Comparison of ENCODE assay signal across 15 cellular contexts in the genomic region with DNA sequence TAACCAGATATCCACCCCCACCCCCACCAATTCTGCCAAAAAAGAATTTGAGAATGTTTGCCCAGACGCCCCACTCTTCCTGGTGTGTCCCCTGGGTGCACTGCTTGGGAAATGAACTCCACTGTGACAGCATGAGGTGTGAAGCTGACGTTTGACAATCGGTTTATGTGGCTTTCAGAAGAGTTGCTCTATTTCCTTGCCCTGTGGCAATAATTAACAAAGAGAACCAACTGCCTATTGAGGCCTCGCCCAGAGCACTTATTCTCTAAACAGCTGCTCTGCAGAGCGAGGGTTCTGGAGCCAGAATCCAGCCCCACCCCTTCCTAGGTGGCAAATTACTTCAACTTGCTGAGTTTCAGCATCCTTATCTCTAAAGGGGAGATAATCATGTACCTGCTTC.
DNase-seq lines count a peak whose midpoint lies in the region; ATAC-seq, FAIRE-seq and TF ChIP-seq lines count a peak whose summit lies in the region.
"Had no signal": no experiment of that assay in that cellular context is flagged by ENCODE, and none has a peak within 500 bp of the region (broad histone marks: within the 10 kb centered on the region; RNA-seq: fewer than 3 reads in every experiment).

No MANE protein-coding gene starts in this region.

- no peaks in the 10 kb centered on the region for H3K36me3 ChIP-seq in small intestine (ENCODE audit: control insufficient read depth in 2 of 2, insufficient read depth in 2 of 2, low read length in 2 of 2)
- H3K36me3 ChIP-seq in effector memory CD4-positive, alpha-beta T cell (ENCODE audit: control insufficient read depth, insufficient read depth, low read length): no peaks in the 10 kb centered on the region
- H3K36me3 ChIP-seq: ovary had no signal

- no peaks in the 10 kb centered on the region for H3K4me1 Mint-ChIP-seq in activated CD4-positive, alpha-beta T cell treated with anti-CD3 and anti-CD28 coated beads, Interleukin-2, amount 10 ng/mL, durations not matched to agents 7 days and 5 days
- H3K4me1 Mint-ChIP-seq in activated CD8-positive, alpha-beta T cell treated with anti-CD3 and anti-CD28 coated beads for 36 hours (ENCODE audit: low read depth): no peaks in the 10 kb centered on the region

- no peaks in the 10 kb centered on the region for H3K9me3 ChIP-seq in small intestine (ENCODE audit: control insufficient read depth, low read depth)
- no peaks in the 10 kb centered on the region for H3K9me3 ChIP-seq in effector memory CD4-positive, alpha-beta T cell (ENCODE audit: control insufficient read depth, low read length)
- H3K9me3 ChIP-seq: ovary had no signal

- peak; percentile 63 for ATAC-seq in HG02759 (IDR thresholded peaks at IDR 0.05; ENCODE audit: unreplicated experiment)
- no peak for ATAC-seq in activated CD8-positive, alpha-beta T cell treated with anti-CD3 and anti-CD28 coated beads for 36 hours

- H3K4me1 ChIP-seq in small intestine (ENCODE audit: control insufficient read depth in 2 of 2, insufficient read depth in 1 of 2, low read depth in 1 of 2, low read length in 1 of 2): peaks cover 0 to 5% of the 10 kb centered on the region in 2 donors
- H3K4me1 ChIP-seq in effector memory CD4-positive, alpha-beta T cell (ENCODE audit: control insufficient read depth, insufficient read depth, low read length, poor library complexity, severe bottlenecking): no peaks in the 10 kb centered on the region

- 5 to 48% (median 25%) methylated on average over 5 of the region's 5 CpGs for WGBS in small intestine, 3 donors

- DNase-seq in NCI-H2081 (lab: John Stamatoyannopoulos, UW): peak; percentile 31 to 66
- no peak for DNase-seq in NCI-H2081 treated with DMSO at 0.1 percent for 48 hours (lab: John Stamatoyannopoulos, UW)
- peak; percentile 42 for DNase-seq in NCI-H146 (lab: John Stamatoyannopoulos, UW)
- DNase-seq in small intestine: peak; percentile 74
- no peak for DNase-seq in activated CD4-positive, alpha-beta T cell treated with anti-CD3 and anti-CD28 coated beads, Interleukin-2, amount 10 ng/mL, durations not matched to agents 7 days and 5 days
- no peak for DNase-seq in activated CD8-positive, alpha-beta T cell treated with anti-CD3 and anti-CD28 coated beads for 36 hours
- DNase-seq in effector memory CD4-positive, alpha-beta T cell: no peak
- DNase-seq: GOT3; NCI-H774; ovary; stimulated activated CD4-positive, alpha-beta T cell treated with anti-CD3 and anti-CD28 coated beads, Interleukin-15, amount 100 ng/mL, for 24 hours had no signal

- H3K36me3 Mint-ChIP-seq in activated CD4-positive, alpha-beta T cell treated with anti-CD3 and anti-CD28 coated beads, Interleukin-2, amount 10 ng/mL, durations not matched to agents 7 days and 5 days (ENCODE audit: low read depth): no peaks in the 10 kb centered on the region
- H3K36me3 Mint-ChIP-seq in activated CD8-positive, alpha-beta T cell treated with anti-CD3 and anti-CD28 coated beads for 36 hours (ENCODE audit: low read depth): no peaks in the 10 kb centered on the region

- H3K27me3 Mint-ChIP-seq in activated CD4-positive, alpha-beta T cell treated with anti-CD3 and anti-CD28 coated beads, Interleukin-2, amount 10 ng/mL, durations not matched to agents 7 days and 5 days: peaks cover 3% of the 10 kb centered on the region
- H3K27me3 Mint-ChIP-seq in activated CD8-positive, alpha-beta T cell treated with anti-CD3 and anti-CD28 coated beads for 36 hours: peaks cover 4% of the 10 kb centered on the region

- FAIRE-seq in small intestine (lab: Jason Lieb, UNC): no peak
- FAIRE-seq: A204.1 had no signal

- no peak overlapping the region for H3K27ac ChIP-seq in small intestine (ENCODE audit: low read depth in 1 of 2, low read length in 1 of 2)
- H3K27ac ChIP-seq in effector memory CD4-positive, alpha-beta T cell (ENCODE audit: insufficient read depth, low read length, poor library complexity, severe bottlenecking): no peak overlapping the region
- H3K27ac ChIP-seq: KMS-11, ovary, VCaP had no signal

- intact Hi-C loops in activated CD8-positive, alpha-beta T cell treated with anti-CD3 and anti-CD28 coated beads for 36 hours (cut with micrococcal nuclease): no loop called here

- H3K4me3 Mint-ChIP-seq in activated CD4-positive, alpha-beta T cell treated with anti-CD3 and anti-CD28 coated beads, Interleukin-2, amount 10 ng/mL, durations not matched to agents 7 days and 5 days: no peak overlapping the region
- no peak overlapping the region for H3K4me3 Mint-ChIP-seq in activated CD8-positive, alpha-beta T cell treated with anti-CD3 and anti-CD28 coated beads for 36 hours

- no peak overlapping the region for H3K27ac Mint-ChIP-seq in activated CD4-positive, alpha-beta T cell treated with anti-CD3 and anti-CD28 coated beads, Interleukin-2, amount 10 ng/mL, durations not matched to agents 7 days and 5 days
- H3K27ac Mint-ChIP-seq in activated CD8-positive, alpha-beta T cell treated with anti-CD3 and anti-CD28 coated beads for 36 hours: no peak overlapping the region

- POLR2A ChIA-PET in activated CD4-positive, alpha-beta T cell treated with anti-CD3 and anti-CD28 coated beads, Interleukin-2, amount 10 ng/mL, durations not matched to agents 7 days and 5 days (lab: Charles Lee): no interaction called here
- POLR2A ChIA-PET in activated CD8-positive, alpha-beta T cell treated with anti-CD3 and anti-CD28 coated beads for 36 hours (lab: Charles Lee): no interaction called here

- H3K27me3 ChIP-seq in small intestine (ENCODE audit: control insufficient read depth in 2 of 2, insufficient read depth in 2 of 2, low read length in 2 of 2): peaks cover 0 to 2% of the 10 kb centered on the region in 2 donors
- H3K27me3 ChIP-seq in effector memory CD4-positive, alpha-beta T cell (replicated peaks; ENCODE audit: control insufficient read depth, insufficient read depth, low read length, poor library complexity, severe bottlenecking): no peaks in the 10 kb centered on the region
- H3K27me3 ChIP-seq: ovary had no signal

- H3K9me3 Mint-ChIP-seq in activated CD4-positive, alpha-beta T cell treated with anti-CD3 and anti-CD28 coated beads, Interleukin-2, amount 10 ng/mL, durations not matched to agents 7 days and 5 days: no peaks in the 10 kb centered on the region
- no peaks in the 10 kb centered on the region for H3K9me3 Mint-ChIP-seq in activated CD8-positive, alpha-beta T cell treated with anti-CD3 and anti-CD28 coated beads for 36 hours

- no peak overlapping the region for H3K4me3 ChIP-seq in small intestine (ENCODE audit: low read depth in 1 of 2, low read length in 2 of 2)
- no peak overlapping the region for H3K4me3 ChIP-seq in effector memory CD4-positive, alpha-beta T cell (ENCODE audit: insufficient read depth, low read depth, low read length, poor library complexity, severe bottlenecking)
- H3K4me3 ChIP-seq: ovary had no signal

- no peak for TF ChIP-seq CTCF in activated CD8-positive, alpha-beta T cell treated with anti-CD3 and anti-CD28 coated beads for 36 hours (IDR thresholded peaks at IDR 0.05)

- CTCF ChIA-PET in activated CD4-positive, alpha-beta T cell treated with anti-CD3 and anti-CD28 coated beads, Interleukin-2, amount 10 ng/mL, durations not matched to agents 7 days and 5 days (lab: Charles Lee): no interaction called here
- CTCF ChIA-PET in activated CD8-positive, alpha-beta T cell treated with anti-CD3 and anti-CD28 coated beads for 36 hours (lab: Charles Lee): interaction anchor here (1.4 kb wide), 1 partner anchor 13 kb away, joined by 3 read pairs; no protein-coding TSS in a partner anchor

Comparison
In these comparisons a context has a peak if more than half of its experiments do, and no peak if none do; other contexts are left out.
1. DNase-seq: peak in NCI-H2081 (2 of 2), NCI-H146 (single experiment) and small intestine (single experiment); none in NCI-H2081 treated with DMSO at 0.1 percent for 48 hours (single experiment), activated CD4-positive, alpha-beta T cell treated with anti-CD3 and anti-CD28 coated beads, Interleukin-2, amount 10 ng/mL, durations not matched to agents 7 days and 5 days (single experiment), activated CD8-positive, alpha-beta T cell treated with anti-CD3 and anti-CD28 coated beads for 36 hours (single experiment) and effector memory CD4-positive, alpha-beta T cell (0 of 3).